ENCODE assay signal across 13 cellular contexts in genomic region chr10:99984201-99984600, GRCh38. TPM values are rescaled to one million over a fixed set of nuclear protein-coding genes. Genes with fewer than 3 reads are reported as not detected.
DNase-seq lines count a peak whose midpoint lies in the region; ATAC-seq, FAIRE-seq and TF ChIP-seq lines count a peak whose summit lies in the region.
"Had no signal": no experiment of that assay in that cellular context is flagged by ENCODE, and none has a peak within 500 bp of the region (broad histone marks: within the 10 kb centered on the region; RNA-seq: fewer than 3 reads in every experiment).

No MANE protein-coding gene starts in this region.

- peak overlapping the region in 1 of 10 donors; percentile 20 for H3K4me3 Mint-ChIP-seq in naive thymus-derived CD8-positive, alpha-beta T cell
- H3K4me3 Mint-ChIP-seq: activated T-cell treated with anti-CD3 and anti-CD28 coated beads, Interleukin-2, amount 50 U/mL, for 72 hours; T-helper 1 cell treated with Interleukin-12 subunit alpha and Interleukin-12 subunit beta and Interleukin-4 antibody, amounts not matched to agents 30 μg/mL and 1 μg/mL, for 36 hours had no signal

- FAIRE-seq in GM19239 (lab: Jason Lieb, UNC) = peak; percentile 76

- peaks cover 87% of the 10 kb centered on the region for H3K79me2 ChIP-seq in smooth muscle cell (ENCODE audit: low read depth)

- no peaks in the 10 kb centered on the region for H3K9me3 Mint-ChIP-seq in naive thymus-derived CD8-positive, alpha-beta T cell
- H3K9me3 Mint-ChIP-seq: activated T-cell treated with anti-CD3 and anti-CD28 coated beads, Interleukin-2, amount 50 U/mL, for 72 hours; T-helper 1 cell treated with Interleukin-12 subunit alpha and Interleukin-12 subunit beta and Interleukin-4 antibody, amounts not matched to agents 30 μg/mL and 1 μg/mL, for 36 hours had no signal

- no peak for ATAC-seq in naive thymus-derived CD8-positive, alpha-beta T cell
- ATAC-seq: activated T-cell treated with anti-CD3 and anti-CD28 coated beads, Interleukin-2, amount 50 U/mL, for 72 hours had no signal

- H3K9me3 ChIP-seq in smooth muscle cell (replicated peaks; ENCODE audit: low read depth) = no peaks in the 10 kb centered on the region

- no peak overlapping the region for H2AFZ ChIP-seq in smooth muscle cell (ENCODE audit: low read depth)

- H3K27ac ChIP-seq in smooth muscle cell (ENCODE audit: low read depth) = peak overlapping the region; percentile 93

- H3K27ac Mint-ChIP-seq in naive thymus-derived CD8-positive, alpha-beta T cell = peak overlapping the region in 2 of 10 donors; percentile 59 to 61
- H3K27ac Mint-ChIP-seq: activated T-cell treated with anti-CD3 and anti-CD28 coated beads, Interleukin-2, amount 50 U/mL, for 72 hours; T-helper 1 cell treated with Interleukin-12 subunit alpha and Interleukin-12 subunit beta and Interleukin-4 antibody, amounts not matched to agents 30 μg/mL and 1 μg/mL, for 36 hours had no signal

- peak overlapping the region; percentile 72 for H3K4me2 ChIP-seq in smooth muscle cell

- no peak for TF ChIP-seq CTCF in smooth muscle cell (IDR thresholded peaks at IDR 0.05; ENCODE audit: borderline replicate concordance, insufficient read depth, poor library complexity, severe bottlenecking)

- H4K20me1 ChIP-seq in smooth muscle cell (ENCODE audit: low read depth) = peaks cover 14% of the 10 kb centered on the region

- H3K4me1 Mint-ChIP-seq in naive thymus-derived CD8-positive, alpha-beta T cell = peaks cover 0 to 45% (median 3%) of the 10 kb centered on the region in 4 donors

- H3K9ac ChIP-seq in smooth muscle cell (ENCODE audit: low read depth) = peak overlapping the region; percentile 58

- no peak for DNase-seq in GM19239 (ENCODE audit: insufficient read length, low spot score)
- DNase-seq in NCI-H69 (lab: John Stamatoyannopoulos, UW) = peak; percentile 10
- peak; percentile 54 for DNase-seq in fibroblast of gingiva (ENCODE audit: low read depth)
- no peak for DNase-seq in smooth muscle cell (lab: John Stamatoyannopoulos, UW; ENCODE audit: unreplicated experiment)
- no peak for DNase-seq in NCI-H1694 treated with DMSO at 0.1 percent for 48 hours (lab: John Stamatoyannopoulos, UW)
- DNase-seq in naive thymus-derived CD8-positive, alpha-beta T cell = no peak
- DNase-seq in COR-L47 (lab: John Stamatoyannopoulos, UW) = no peak
- no peak for DNase-seq in NCI-H128 (lab: John Stamatoyannopoulos, UW; ENCODE audit: unreplicated experiment)
- DNase-seq: activated T-cell treated with anti-CD3 and anti-CD28 coated beads, Interleukin-2, amount 50 U/mL, for 72 hours; cortex of kidney; NCI-H2171; stimulated activated CD4-positive, alpha-beta T cell treated with anti-CD3 and anti-CD28 coated beads, Interleukin-12 subunit alpha, Interleukin-12 subunit beta, amount 100 ng/mL, for 4 hours had no signal

- H3K36me3 ChIP-seq in smooth muscle cell (ENCODE audit: low read depth) = no peaks in the 10 kb centered on the region

- H3K27me3 Mint-ChIP-seq in naive thymus-derived CD8-positive, alpha-beta T cell = no peaks in the 10 kb centered on the region

- H3K4me1 ChIP-seq in smooth muscle cell (ENCODE audit: low read depth) = peaks cover 20% of the 10 kb centered on the region

- H3K36me3 Mint-ChIP-seq in naive thymus-derived CD8-positive, alpha-beta T cell = peaks cover 0 to 4% (median 0%) of the 10 kb centered on the region in 3 donors

- no peaks in the 10 kb centered on the region for H3K27me3 ChIP-seq in smooth muscle cell (ENCODE audit: low read depth)

- peak overlapping the region; percentile 7 for H3K4me3 ChIP-seq in smooth muscle cell

- POLR2A ChIA-PET in naive thymus-derived CD8-positive, alpha-beta T cell (lab: Charles Lee) = no interaction called here

- 0% methylated on average over 3 of the region's 3 CpGs for WGBS in smooth muscle cell (ENCODE audit: low lambda C conversion rate)

- peaks cover 31% of the 10 kb centered on the region for H3F3A ChIP-seq in smooth muscle cell (ENCODE audit: low read depth)

RNA-seq across cellular contexts. Expression of gene DNMBP, which starts 25.5 kb away (rescaled TPM):
- 14.1 and 17.9 TPM in 2 replicates for total RNA-seq in smooth muscle cell
- 9.4 and 12.7 TPM in 2 replicates for polyA plus RNA-seq in smooth muscle cell
- total RNA-seq in naive thymus-derived CD8-positive, alpha-beta T cell = 1 to 10 TPM; 5.8 to 6.5 TPM
- 1 to 10 TPM in 2 of 3 donors, under 1 TPM in 1; 0.59 to 1.6 (median 1.1) TPM for polyA plus RNA-seq in naive thymus-derived CD8-positive, alpha-beta T cell

Comparison
In these comparisons a context has a peak if more than half of its experiments do, and no peak if none do; other contexts are left out.
1. DNase-seq: peak in NCI-H69 (single experiment) and fibroblast of gingiva (single experiment); none in GM19239 (single experiment), smooth muscle cell (single experiment), NCI-H1694 treated with DMSO at 0.1 percent for 48 hours (single experiment), naive thymus-derived CD8-positive, alpha-beta T cell (0 of 10), COR-L47 (single experiment) and NCI-H128 (single experiment).